15 cellular contexts compared by ENCODE assay signal in the genomic region with DNA sequence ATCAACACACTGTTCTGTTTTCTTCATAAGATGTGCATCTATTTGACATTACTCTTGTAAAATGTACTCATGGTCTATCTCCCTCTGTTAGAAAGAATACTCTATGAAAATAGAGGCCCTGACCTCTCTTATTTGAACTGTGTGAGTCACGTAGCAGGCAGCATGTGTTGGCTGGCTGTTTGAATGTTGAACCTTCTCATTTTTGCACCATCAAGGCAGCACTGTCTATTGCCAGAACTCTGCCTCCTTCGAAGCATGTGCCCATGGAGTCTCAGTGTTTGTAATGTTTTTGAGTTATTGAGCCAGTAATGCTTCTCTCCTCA.
DNase-seq lines count a peak whose midpoint lies in the region; ATAC-seq and TF ChIP-seq lines count a peak whose summit lies in the region.
"Had no signal": no experiment of that assay in that cellular context is flagged by ENCODE, and none has a peak within 500 bp of the region (broad histone marks: within the 10 kb centered on the region; RNA-seq: fewer than 3 reads in every experiment).

No MANE protein-coding gene starts in this region.

- H3K4me2 ChIP-seq in KMS-11 (no peak overlapping the region), SU-DHL-6 (ENCODE audit: low read depth, low read length, poor library complexity, severe bottlenecking) (no peak overlapping the region)
- H3K4me2 ChIP-seq: BLaER1 treated with 17β-estradiol and CSF1 and Interleukin-3, amounts not matched to agents 10 nM and 100 nM had no signal

- ATAC-seq in HG03571 (IDR thresholded peaks at IDR 0.05; ENCODE audit: unreplicated experiment) = no peak

- peaks cover 0 to 8% (median 4%) of the 10 kb centered on the region in 7 donors for H3K9me3 Mint-ChIP-seq in CD14-positive monocyte

- H3K4me3 ChIP-seq in KMS-11 (IDR thresholded peaks at IDR 0.05; ENCODE audit: insufficient read depth, low read depth, low read length) = no peak overlapping the region
- H3K4me3 ChIP-seq in SU-DHL-6 (ENCODE audit: insufficient read depth, low read length, poor library complexity, severe bottlenecking) = no peak overlapping the region
- H3K4me3 ChIP-seq in fibroblast of villous mesenchyme (ENCODE audit: low read depth, low read length) = no peak overlapping the region
- H3K4me3 ChIP-seq: BLaER1 treated with 17β-estradiol and CSF1 and Interleukin-3, amounts not matched to agents 10 nM and 100 nM had no signal

- H3K27me3 Mint-ChIP-seq in CD14-positive monocyte (ENCODE audit: low read depth in 3 of 3) = peaks cover 2 to 4% (median 3%) of the 10 kb centered on the region in 3 donors

- TF ChIP-seq CTCF in CD14-positive monocyte (IDR thresholded peaks at IDR 0.05) (peak; percentile 0), KMS-11 (conservative IDR thresholded peaks at IDR 0.05; ENCODE audit: low read depth, low read length) (peak; percentile 24; the same call in 1 of the 2 replicates), SU-DHL-6 (IDR thresholded peaks at IDR 0.05; ENCODE audit: insufficient read depth, low read length, poor library complexity, severe bottlenecking) (peak; percentile 3), fibroblast of villous mesenchyme (IDR thresholded peaks at IDR 0.05; ENCODE audit: insufficient read depth, low read depth, low read length) (no peak)

- DNase-seq in CD14-positive monocyte (ENCODE audit: low spot score) (no peak), fibroblast of villous mesenchyme (ENCODE audit: low read depth) (peak; percentile 16), NCI-H1930 (lab: John Stamatoyannopoulos, UW) (no peak), ureter (ENCODE audit: low spot score) (no peak), D341Med (ENCODE audit: low spot score) (no peak)
- DNase-seq: ACHN; CD4-positive, alpha-beta memory T cell; DMS153; DMS79 treated with DMSO at 0.1 percent for 48 hours; EL; HCEC 1CT had no signal

- H3K36me3 Mint-ChIP-seq in CD14-positive monocyte = no peaks in the 10 kb centered on the region
- H3K36me3 Mint-ChIP-seq: CD4-positive, alpha-beta memory T cell had no signal

- H3K27me3 ChIP-seq in KMS-11 (ENCODE audit: insufficient read depth, low read depth) (no peaks in the 10 kb centered on the region), SU-DHL-6 (ENCODE audit: low read length) (no peaks in the 10 kb centered on the region)
- H3K27me3 ChIP-seq: BLaER1 treated with 17β-estradiol and CSF1 and Interleukin-3, amounts not matched to agents 10 nM and 100 nM had no signal

- H3K79me2 ChIP-seq in KMS-11 (ENCODE audit: insufficient read depth, low read depth) (no peaks in the 10 kb centered on the region), SU-DHL-6 (ENCODE audit: insufficient read depth, low read length) (no peaks in the 10 kb centered on the region)

- H3K9me3 ChIP-seq in SU-DHL-6 (ENCODE audit: insufficient read depth, low read length) = no peaks in the 10 kb centered on the region

- H3F3A ChIP-seq in SU-DHL-6 (ENCODE audit: insufficient read depth) = no peaks in the 10 kb centered on the region

- H2AFZ ChIP-seq in KMS-11 (ENCODE audit: low read depth) (no peak overlapping the region), SU-DHL-6 (ENCODE audit: low read depth, low read length, severe bottlenecking) (no peak overlapping the region)

- H4K20me1 ChIP-seq in KMS-11 (ENCODE audit: insufficient read depth) = no peaks in the 10 kb centered on the region
- no peaks in the 10 kb centered on the region for H4K20me1 ChIP-seq in SU-DHL-6 (ENCODE audit: low read depth, low read length)
- H4K20me1 ChIP-seq: BLaER1 treated with 17β-estradiol and CSF1 and Interleukin-3, amounts not matched to agents 10 nM and 100 nM had no signal

- H3K27ac ChIP-seq in KMS-11 (no peak overlapping the region), SU-DHL-6 (ENCODE audit: low read depth, low read length) (no peak overlapping the region)
- H3K27ac ChIP-seq: BLaER1 treated with 17β-estradiol and CSF1 and Interleukin-3, amounts not matched to agents 10 nM and 100 nM had no signal

- no peak overlapping the region for H3K4me3 Mint-ChIP-seq in CD14-positive monocyte
- H3K4me3 Mint-ChIP-seq: CD4-positive, alpha-beta memory T cell had no signal

- no peaks in the 10 kb centered on the region for H3K4me1 ChIP-seq in KMS-11 (ENCODE audit: low read depth, poor library complexity, severe bottlenecking)
- H3K4me1 ChIP-seq: BLaER1 treated with 17β-estradiol and CSF1 and Interleukin-3, amounts not matched to agents 10 nM and 100 nM had no signal

- H3K9ac ChIP-seq in KMS-11 (no peak overlapping the region), SU-DHL-6 (ENCODE audit: low read length) (no peak overlapping the region)
- H3K9ac ChIP-seq: BLaER1 treated with 17β-estradiol and CSF1 and Interleukin-3, amounts not matched to agents 10 nM and 100 nM had no signal

- no peaks in the 10 kb centered on the region for H3K9me2 ChIP-seq in SU-DHL-6 (replicated peaks; ENCODE audit: insufficient read depth, low read length)

- intact Hi-C loops in CD14-positive monocyte (cut with micrococcal nuclease) = no loop called here

- H3K27ac Mint-ChIP-seq in CD14-positive monocyte = no peak overlapping the region
- H3K27ac Mint-ChIP-seq: CD4-positive, alpha-beta memory T cell had no signal

- H3K36me3 ChIP-seq in KMS-11 (ENCODE audit: insufficient read depth) = no peaks in the 10 kb centered on the region
- no peaks in the 10 kb centered on the region for H3K36me3 ChIP-seq in SU-DHL-6 (ENCODE audit: low read length)
- H3K36me3 ChIP-seq: BLaER1 treated with 17β-estradiol and CSF1 and Interleukin-3, amounts not matched to agents 10 nM and 100 nM had no signal

- no peaks in the 10 kb centered on the region for H3K4me1 Mint-ChIP-seq in CD14-positive monocyte
- H3K4me1 Mint-ChIP-seq: CD4-positive, alpha-beta memory T cell had no signal
